19 cellular contexts compared by ENCODE assay signal in genomic region chr10:89019589-89020327, GRCh38.
"Had no signal": no experiment of that assay in that cellular context is flagged by ENCODE, and none has a peak within 500 bp of the region (broad histone marks: within the 10 kb centered on the region; RNA-seq: fewer than 3 reads in every experiment).

No MANE protein-coding gene starts in this region.

- H3K27me3 Mint-ChIP-seq: activated naive CD8-positive, alpha-beta T cell; memory B cell; naive B cell; stimulated activated naive CD8-positive, alpha-beta T cell treated with anti-CD3 and anti-CD28 coated beads, Interleukin-15, amount 100 ng/mL, for 72 hours had no signal

- DNase-seq: activated naive CD4-positive, alpha-beta T cell; activated T-cell treated with anti-CD3 and anti-CD28 coated beads, Interleukin-2, amount 50 U/mL, for 1 hour; colonic mucosa; endodermal cell; glutamatergic neuron; hippocampal formation; mucosa of descending colon; naive B cell; stimulated activated CD4-positive, alpha-beta T cell treated with anti-CD3 and anti-CD28 coated beads, Interleukin-12 subunit alpha, Interleukin-12 subunit beta, amount 100 ng/mL, for 4 hours; stimulated activated CD4-positive, alpha-beta T cell treated with anti-CD3 and anti-CD28 coated beads, Interleukin-4, amount 100 ng/mL, for 4 hours; stimulated activated naive CD8-positive, alpha-beta T cell treated with anti-CD3 and anti-CD28 coated beads, Interleukin-15, amount 100 ng/mL, for 72 hours; T-helper 1 cell; T-helper 9 cell; transverse colon; uterus had no signal

- H3K27ac Mint-ChIP-seq: activated naive CD8-positive, alpha-beta T cell; activated T-helper 2 cell treated with anti-CD3 and anti-CD28 coated beads, Interferon-gamma antibody, Interleukin-2, Interleukin-4, amounts not matched to agents 10 μg/mL and 5 μg/mL and 100 μg/mL, durations not matched to agents 14 hours and 24 hours and 36 hours; endodermal cell; memory B cell; naive B cell; stimulated activated naive CD8-positive, alpha-beta T cell treated with anti-CD3 and anti-CD28 coated beads, Interleukin-15, amount 100 ng/mL, for 72 hours; WTC11 had no signal

- H3K4me3 Mint-ChIP-seq: activated naive CD8-positive, alpha-beta T cell; endodermal cell; memory B cell; naive B cell; stimulated activated naive CD8-positive, alpha-beta T cell treated with anti-CD3 and anti-CD28 coated beads, Interleukin-15, amount 100 ng/mL, for 72 hours; WTC11 had no signal

- ATAC-seq: mucosa of descending colon; stimulated activated naive CD8-positive, alpha-beta T cell treated with anti-CD3 and anti-CD28 coated beads, Interleukin-15, amount 100 ng/mL, for 72 hours; WTC11 had no signal

- H3K4me1 Mint-ChIP-seq: endodermal cell, memory B cell, WTC11 had no signal
